Comparison of ENCODE assay signal across 1 cellular context in the genomic region with DNA sequence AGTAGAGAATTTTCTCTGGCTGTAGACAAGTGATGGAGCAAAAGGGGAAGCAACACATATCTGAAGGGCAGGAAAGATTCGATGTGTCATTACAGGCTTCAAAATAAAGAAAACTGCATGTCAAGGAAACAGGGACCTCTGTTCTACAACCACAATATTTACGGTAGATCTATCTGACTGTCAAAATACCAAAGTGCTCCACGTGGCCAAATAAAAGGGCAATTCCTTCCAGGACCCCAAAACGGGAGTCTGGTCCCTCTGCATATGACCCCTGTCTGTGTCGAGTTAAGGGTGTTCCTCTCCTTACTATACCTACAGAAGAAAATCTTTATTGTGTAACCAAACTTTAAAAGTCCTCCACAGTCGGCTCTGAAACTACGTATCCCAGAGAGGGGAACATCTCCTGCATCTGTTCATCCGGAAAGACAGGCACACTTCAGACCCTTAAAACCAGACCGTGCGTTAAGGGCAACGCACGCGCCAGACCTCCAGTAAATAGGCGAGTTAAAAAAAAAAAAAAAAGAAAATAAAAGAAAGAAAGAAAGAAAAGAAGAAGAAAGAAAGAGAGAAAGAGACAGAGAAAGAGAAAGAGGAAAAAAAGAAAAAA.
TF ChIP-seq lines count a peak whose summit lies in the region.

No MANE protein-coding gene starts in this region.

TF ChIP-seq in K562, 482 proteins besides CTCF, POLR2A, EP300 and RAD21 (continued from another document and continues in another):
- TF ChIP-seq, protein P1, sequence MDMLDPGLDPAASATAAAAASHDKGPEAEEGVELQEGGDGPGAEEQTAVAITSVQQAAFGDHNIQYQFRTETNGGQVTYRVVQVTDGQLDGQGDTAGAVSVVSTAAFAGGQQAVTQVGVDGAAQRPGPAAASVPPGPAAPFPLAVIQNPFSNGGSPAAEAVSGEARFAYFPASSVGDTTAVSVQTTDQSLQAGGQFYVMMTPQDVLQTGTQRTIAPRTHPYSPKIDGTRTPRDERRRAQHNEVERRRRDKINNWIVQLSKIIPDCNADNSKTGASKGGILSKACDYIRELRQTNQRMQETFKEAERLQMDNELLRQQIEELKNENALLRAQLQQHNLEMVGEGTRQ (CRISPR knock-in tag; IDR thresholded peaks at IDR 0.05), result 0 out of 2 replicates have a peak, but pooled peaks have one; percentile 4
- no peak for TF ChIP-seq ZNF707 (CRISPR knock-in tag; conservative IDR thresholded peaks at IDR 0.05)
- no peak for TF ChIP-seq ZBTB8A (IDR thresholded peaks at IDR 0.05; ENCODE audit: partially characterized antibody)
- no peak for TF ChIP-seq ETS1 (conservative IDR thresholded peaks at IDR 0.05; ENCODE audit: control insufficient read depth, low read depth, low read length)
- TF ChIP-seq TAF1 (IDR thresholded peaks at IDR 0.05; ENCODE audit: control insufficient read depth, extremely low read depth, insufficient read depth, low read length, severe bottlenecking), result peak; percentile 11
- TF ChIP-seq, protein P2, sequence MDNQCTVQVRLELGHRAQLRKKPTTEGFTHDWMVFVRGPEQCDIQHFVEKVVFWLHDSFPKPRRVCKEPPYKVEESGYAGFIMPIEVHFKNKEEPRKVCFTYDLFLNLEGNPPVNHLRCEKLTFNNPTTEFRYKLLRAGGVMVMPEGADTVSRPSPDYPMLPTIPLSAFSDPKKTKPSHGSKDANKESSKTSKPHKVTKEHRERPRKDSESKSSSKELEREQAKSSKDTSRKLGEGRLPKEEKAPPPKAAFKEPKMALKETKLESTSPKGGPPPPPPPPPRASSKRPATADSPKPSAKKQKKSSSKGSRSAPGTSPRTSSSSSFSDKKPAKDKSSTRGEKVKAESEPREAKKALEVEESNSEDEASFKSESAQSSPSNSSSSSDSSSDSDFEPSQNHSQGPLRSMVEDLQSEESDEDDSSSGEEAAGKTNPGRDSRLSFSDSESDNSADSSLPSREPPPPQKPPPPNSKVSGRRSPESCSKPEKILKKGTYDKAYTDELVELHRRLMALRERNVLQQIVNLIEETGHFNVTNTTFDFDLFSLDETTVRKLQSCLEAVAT (IDR thresholded peaks at IDR 0.05), result 0 out of 4 replicates have a peak, but pooled peaks of 1 of the 2 experiments have one; percentile 7
- TF ChIP-seq DMBX1 (CRISPR knock-in tag; IDR thresholded peaks at IDR 0.05; ENCODE audit: borderline replicate concordance), result no peak
- TF ChIP-seq, protein P3, sequence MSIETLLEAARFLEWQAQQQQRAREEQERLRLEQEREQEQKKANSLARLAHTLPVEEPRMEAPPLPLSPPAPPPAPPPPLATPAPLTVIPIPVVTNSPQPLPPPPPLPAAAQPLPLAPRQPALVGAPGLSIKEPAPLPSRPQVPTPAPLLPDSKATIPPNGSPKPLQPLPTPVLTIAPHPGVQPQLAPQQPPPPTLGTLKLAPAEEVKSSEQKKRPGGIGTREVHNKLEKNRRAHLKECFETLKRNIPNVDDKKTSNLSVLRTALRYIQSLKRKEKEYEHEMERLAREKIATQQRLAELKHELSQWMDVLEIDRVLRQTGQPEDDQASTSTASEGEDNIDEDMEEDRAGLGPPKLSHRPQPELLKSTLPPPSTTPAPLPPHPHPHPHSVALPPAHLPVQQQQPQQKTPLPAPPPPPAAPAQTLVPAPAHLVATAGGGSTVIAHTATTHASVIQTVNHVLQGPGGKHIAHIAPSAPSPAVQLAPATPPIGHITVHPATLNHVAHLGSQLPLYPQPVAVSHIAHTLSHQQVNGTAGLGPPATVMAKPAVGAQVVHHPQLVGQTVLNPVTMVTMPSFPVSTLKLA (conservative IDR thresholded peaks at IDR 0.05), result peak; percentile 62 to 65
- TF ChIP-seq CREBBP (IDR thresholded peaks at IDR 0.05; ENCODE audit: low read depth, low read length), result no peak
- TF ChIP-seq CBX2 (IDR thresholded peaks at IDR 0.05; ENCODE audit: insufficient read depth, low read length, poor library complexity, severe bottlenecking), result no peak
- no peak for TF ChIP-seq MGA (IDR thresholded peaks at IDR 0.05)
- TF ChIP-seq FOXP1 (CRISPR knock-in tag; IDR thresholded peaks at IDR 0.05), result no peak
- no peak for TF ChIP-seq ZNF431 (CRISPR knock-in tag; IDR thresholded peaks at IDR 0.05)
- no peak for TF ChIP-seq CHAMP1 (IDR thresholded peaks at IDR 0.05)
- TF ChIP-seq HDAC1 (IDR thresholded peaks at IDR 0.05), result peak in 1 of 2 experiments; percentile 40; a peak in 1 of 4 replicates
- TF ChIP-seq ZNF277 (CRISPR knock-in tag; IDR thresholded peaks at IDR 0.05; ENCODE audit: borderline replicate concordance), result no peak
- no peak for TF ChIP-seq FOXK2 (conservative IDR thresholded peaks at IDR 0.05 in 1 of 2, IDR thresholded peaks at IDR 0.05 in 1 of 2; ENCODE audit: low read depth in 2 of 2)
- no peak for TF ChIP-seq BRD9 (IDR thresholded peaks at IDR 0.05; ENCODE audit: low read depth, partially characterized antibody)
- TF ChIP-seq ZNF143 (CRISPR knock-in tag; IDR thresholded peaks at IDR 0.05), result no peak
- no peak for TF ChIP-seq SRF (CRISPR knock-in tag; IDR thresholded peaks at IDR 0.05)
- TF ChIP-seq ZFP1 (CRISPR knock-in tag; IDR thresholded peaks at IDR 0.05), result no peak
- TF ChIP-seq CTCFL (IDR thresholded peaks at IDR 0.05; ENCODE audit: borderline replicate concordance, insufficient read depth, low read depth, low read length, poor library complexity, severe bottlenecking), result no peak
- TF ChIP-seq IRF9 (tag; IDR thresholded peaks at IDR 0.05), result no peak
- TF ChIP-seq ETV1 (tag; conservative IDR thresholded peaks at IDR 0.05; ENCODE audit: low read depth), result no peak
